13 cellular contexts compared by ENCODE assay signal in the genomic region with DNA sequence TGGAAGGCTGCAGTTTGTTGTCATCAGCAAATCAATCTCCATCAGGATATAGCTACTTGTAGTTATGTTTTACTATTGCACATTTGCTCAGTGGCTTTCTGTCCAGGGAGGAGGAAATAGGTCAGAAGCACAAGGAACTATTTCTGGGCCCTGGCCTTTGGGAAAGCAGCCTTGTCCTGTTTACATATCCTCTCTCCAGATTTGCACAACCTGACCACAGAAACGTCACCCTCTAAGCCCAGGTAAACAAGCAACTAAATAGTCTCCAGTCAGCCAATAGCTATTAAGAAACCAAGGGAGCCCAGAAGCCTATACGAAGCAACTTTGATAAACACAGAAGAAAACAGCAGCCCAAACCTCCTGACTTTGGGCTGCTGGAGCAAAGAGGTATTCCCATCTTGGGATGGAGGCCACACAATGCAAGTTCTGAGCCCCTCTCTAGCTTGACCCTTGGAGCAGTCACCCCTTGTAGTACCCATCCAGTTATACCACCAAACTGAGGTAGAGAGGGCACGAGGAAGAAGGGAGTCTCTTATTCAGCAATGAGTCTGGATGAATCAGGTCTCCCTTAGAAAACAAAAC. TPM values are rescaled to one million over a fixed set of nuclear protein-coding genes. Genes with fewer than 3 reads are reported as not detected.
DNase-seq lines count a peak whose midpoint lies in the region; ATAC-seq and TF ChIP-seq lines count a peak whose summit lies in the region.
"Had no signal": no experiment of that assay in that cellular context is flagged by ENCODE, and none has a peak within 500 bp of the region (broad histone marks: within the 10 kb centered on the region; RNA-seq: fewer than 3 reads in every experiment).

No MANE protein-coding gene starts in this region.

- H3K27ac ChIP-seq in right atrium auricular region (peak overlapping the region; percentile 99), cingulate gyrus (ENCODE audit: low read depth, low read length) (peak overlapping the region; percentile 24), muscle layer of duodenum (ENCODE audit: low read length) (peak overlapping the region; percentile 99), uterus (peak overlapping the region; percentile 99)

- H3K4me1 ChIP-seq in right atrium auricular region (peaks cover 0 to 52% of the 10 kb centered on the region in 2 donors), muscle layer of duodenum (ENCODE audit: control insufficient read depth in 1 of 2, insufficient read depth in 2 of 2, low read length in 2 of 2) (peaks cover 15 to 16% of the 10 kb centered on the region in 2 donors), uterus (peaks cover 14 to 20% of the 10 kb centered on the region in 2 donors)

- H3K9me3 ChIP-seq in right atrium auricular region (no peaks in the 10 kb centered on the region), muscle layer of duodenum (ENCODE audit: control insufficient read depth in 1 of 2, low read length in 2 of 2) (no peaks in the 10 kb centered on the region), uterus (no peaks in the 10 kb centered on the region)
- H3K9me3 ChIP-seq: BE2C had no signal

- TF ChIP-seq POLR2A in uterus (IDR thresholded peaks at IDR 0.05): no peak

- ATAC-seq in Right ventricle myocardium superior (ENCODE audit: poor library complexity) (no peak), HG02642 (IDR thresholded peaks at IDR 0.05; ENCODE audit: poor library complexity, unreplicated experiment) (no peak), HG02938 (IDR thresholded peaks at IDR 0.05; ENCODE audit: unreplicated experiment) (no peak)
- ATAC-seq: esophagus mucosa, T-helper 17 cell had no signal

- intact Hi-C loops in Right ventricle myocardium superior (cut with DNase I): no loop called here
- intact Hi-C loops in uterus (cut with DNase I; ENCODE audit: low total_unique reads): no loop called here

- TF ChIP-seq CTCF in right atrium auricular region (IDR thresholded peaks at IDR 0.05): no peak
- TF ChIP-seq CTCF in uterus (IDR thresholded peaks at IDR 0.05): no peak

- H3K36me3 ChIP-seq in right atrium auricular region: no peaks in the 10 kb centered on the region
- H3K36me3 ChIP-seq in muscle layer of duodenum (ENCODE audit: control insufficient read depth in 1 of 2, insufficient read depth in 2 of 2, low read length in 2 of 2): peaks cover 0 to 12% of the 10 kb centered on the region in 2 donors
- no peaks in the 10 kb centered on the region for H3K36me3 ChIP-seq in uterus

- H3K4me3 ChIP-seq in right atrium auricular region (no peak overlapping the region), muscle layer of duodenum (ENCODE audit: low read depth in 1 of 2, low read length in 2 of 2) (no peak overlapping the region), uterus (no peak overlapping the region)
- H3K4me3 ChIP-seq: skin epidermis had no signal

- no peaks in the 10 kb centered on the region for H3K27me3 ChIP-seq in right atrium auricular region
- H3K27me3 ChIP-seq in muscle layer of duodenum (ENCODE audit: low read depth, low read length): no peaks in the 10 kb centered on the region
- no peaks in the 10 kb centered on the region for H3K27me3 ChIP-seq in uterus
- H3K27me3 ChIP-seq: BE2C had no signal

- DNase-seq in right atrium auricular region (ENCODE audit: low spot score): no peak
- no peak for DNase-seq in Right ventricle myocardium superior
- DNase-seq in uterus: no peak
- DNase-seq in activated CD8-positive, alpha-beta memory T cell treated with anti-CD3 and anti-CD28 coated beads for 24 hours: no peak
- DNase-seq: BE2C, GOT3, T-helper 17 cell had no signal

RNA-seq across cellular contexts. Expression of gene FEM1B, which starts 2.3 kb away (rescaled TPM):
- 10 to 100 TPM; 33.1 to 55.3 TPM for total RNA-seq in right atrium auricular region
- 40.8 TPM for total RNA-seq in Right ventricle myocardium superior
- 100 to 1,000 TPM in 2 of 4 donors, 10 to 100 TPM in 2; 39.4 to 130 (median 77.4) TPM for total RNA-seq in uterus

RNA-seq across cellular contexts. Expression of gene CLN6, which starts 45.7 kb away (rescaled TPM):
- total RNA-seq in right atrium auricular region: 1 to 10 TPM; 6.4 to 7.4 TPM
- total RNA-seq in Right ventricle myocardium superior: 6.9 TPM
- 10 to 100 TPM in 2 of 4 donors, 1 to 10 TPM in 2; 1.8 to 34.0 (median 13.1) TPM for total RNA-seq in uterus

Comparison
In these comparisons a context has a peak if more than half of its experiments do, and no peak if none do; other contexts are left out.
1. H3K27ac ChIP-seq: peak in every context shown above with its lines; median percentile 99 in right atrium auricular region; 99 in muscle layer of duodenum; 99 in uterus; 24 in cingulate gyrus.